In genomic region chr5:62306494-62307363, GRCh38 we compare ENCODE assay signal across 8 cellular contexts. TPM values are rescaled to one million over a fixed set of nuclear protein-coding genes. Genes with fewer than 3 reads are reported as not detected.
DNase-seq lines count a peak whose midpoint lies in the region; ATAC-seq and TF ChIP-seq lines count a peak whose summit lies in the region.

No MANE protein-coding gene starts in this region.

- CTCF ChIA-PET in SK-N-SH (lab: Yijun Ruan, JAX) = interaction anchor here (1.4 kb wide), 2 partner anchors 97 to 1348 kb away, joined by 3 to 9 read pairs; partner anchors contain the start of gene DIMT1

- no peak for TF ChIP-seq RAD21 in SK-N-SH (IDR thresholded peaks at IDR 0.05; ENCODE audit: low read length)

- peak; percentile 23 for ATAC-seq in GM19372 (IDR thresholded peaks at IDR 0.05; ENCODE audit: low read depth, unreplicated experiment)
- ATAC-seq in HG03460 (IDR thresholded peaks at IDR 0.05; ENCODE audit: unreplicated experiment) = peak; percentile 19
- ATAC-seq in psoas muscle = peak in 3 of 4 donors; percentile 25 to 49 (median 36)
- peak; percentile 78 for ATAC-seq in aorta (ENCODE audit: low FRiP score)

- H3K9me3 ChIP-seq in SK-N-SH (no peaks in the 10 kb centered on the region), right atrium auricular region (no peaks in the 10 kb centered on the region), psoas muscle (no peaks in the 10 kb centered on the region), aorta (ENCODE audit: control insufficient read depth, low read length) (no peaks in the 10 kb centered on the region)

- H3K4me1 ChIP-seq in SK-N-SH (ENCODE audit: control insufficient read depth in 1 of 2, insufficient read depth in 2 of 2, low read depth in 1 of 2, low read length in 1 of 2) = peaks cover 11 to 17% of the 10 kb centered on the region in 2 experiments; a peak in 3 of 4 replicates
- H3K4me1 ChIP-seq in right atrium auricular region = peaks cover 0 to 24% of the 10 kb centered on the region in 2 donors
- H3K4me1 ChIP-seq in psoas muscle = no peaks in the 10 kb centered on the region
- H3K4me1 ChIP-seq in aorta (ENCODE audit: control insufficient read depth in 1 of 2, insufficient read depth in 2 of 2, low read length in 2 of 2) = peaks cover under 1% of the 10 kb centered on the region in 2 donors

- peak overlapping the region; percentile 90 to 96 (median 94) for H3K27ac Mint-ChIP-seq in CD14-positive monocyte

- TF ChIP-seq CTCF in CD14-positive monocyte (IDR thresholded peaks at IDR 0.05) = no peak
- no peak for TF ChIP-seq CTCF in SK-N-SH (IDR thresholded peaks at IDR 0.05)
- TF ChIP-seq CTCF in right atrium auricular region (IDR thresholded peaks at IDR 0.05) = no peak
- TF ChIP-seq CTCF in psoas muscle (IDR thresholded peaks at IDR 0.05) = no peak

- no peaks in the 10 kb centered on the region for H3F3A ChIP-seq in SK-N-SH (replicated peaks; ENCODE audit: insufficient read depth)

- H3K9me3 Mint-ChIP-seq in CD14-positive monocyte = no peaks in the 10 kb centered on the region

- peaks cover 0 to 5% of the 10 kb centered on the region in 2 donors for H3K36me3 Mint-ChIP-seq in CD14-positive monocyte

- peak overlapping the region; percentile 91 to 99 for H3K4me3 Mint-ChIP-seq in CD14-positive monocyte

- 2% methylated on average over 25 of the region's 71 CpGs for WGBS in SK-N-SH (ENCODE audit: low lambda C conversion rate)
- WGBS in adipose tissue, 3 donors = 0 to 1% (median 1%) methylated on average over 56 to 71 of the region's 71 CpGs
- WGBS in psoas muscle, 3 donors = 1% methylated on average over 60 to 71 of the region's 71 CpGs
- WGBS in aorta, 2 donors = 0% methylated on average over 64 to 71 of the region's 71 CpGs

- H3K27me3 ChIP-seq in SK-N-SH (ENCODE audit: insufficient read depth) (no peaks in the 10 kb centered on the region), right atrium auricular region (no peaks in the 10 kb centered on the region), psoas muscle (ENCODE audit: insufficient read depth in 3 of 3, low read length in 2 of 3) (no peaks in the 10 kb centered on the region), aorta (ENCODE audit: control insufficient read depth in 1 of 2, insufficient read depth in 2 of 2, low read length in 1 of 2) (no peaks in the 10 kb centered on the region)

- peak; percentile 54 for DNase-seq in CD14-positive monocyte (ENCODE audit: low spot score)
- peak; percentile 44 for DNase-seq in SK-N-SH
- peak; percentile 59 for DNase-seq in right atrium auricular region (ENCODE audit: low spot score)
- DNase-seq in psoas muscle = peak in 1 of 2 donors; percentile 42
- peak in 1 of 2 donors; percentile 65 for DNase-seq in aorta

- H2AFZ ChIP-seq in SK-N-SH (ENCODE audit: low read depth) = peak overlapping the region; percentile 90

- H3K9me2 ChIP-seq in SK-N-SH = no peaks in the 10 kb centered on the region

- H3K9ac ChIP-seq in SK-N-SH = peak overlapping the region; percentile 90

- H3K4me3 ChIP-seq in SK-N-SH (ENCODE audit: low read depth in 2 of 2, low read length in 1 of 2) = peak overlapping the region; percentile 75 to 93
- H3K4me3 ChIP-seq in right atrium auricular region = peak overlapping the region; percentile 89 to 99
- peak overlapping the region; percentile 93 for H3K4me3 ChIP-seq in psoas muscle
- peak overlapping the region; percentile 93 to 99 for H3K4me3 ChIP-seq in aorta (ENCODE audit: low read length in 2 of 2)

- peaks cover 48% of the 10 kb centered on the region for H4K20me1 ChIP-seq in SK-N-SH (ENCODE audit: insufficient read depth)

- peaks cover 0 to 7% (median 6%) of the 10 kb centered on the region in 3 donors for H3K27me3 Mint-ChIP-seq in CD14-positive monocyte (ENCODE audit: low read depth in 3 of 3)

- intact Hi-C loops in CD14-positive monocyte (cut with micrococcal nuclease) (loop anchor here (10.0 kb wide), 3 partner anchors 48 to 98 kb away; partner anchors contain the start of gene DIMT1 (in 2 of the 2)), psoas muscle (cut with DNase I) (loop anchor here in 1 of 2 donors (5.0 to 10.0 kb wide), 2 partner anchors 41 to 98 kb away; partner anchors contain the start of gene DIMT1), aorta (cut with DNase I) (loop anchor here (5.0 to 10.0 kb wide), 3 partner anchors 46 to 98 kb away; partner anchors contain the start of gene DIMT1 (in 1 of the 2))

- H3K27ac ChIP-seq in SK-N-SH (ENCODE audit: low read depth in 2 of 2, low read length in 1 of 2) (peak overlapping the region; percentile 82 to 93), adipose tissue (ENCODE audit: low read depth, low read length) (peak overlapping the region; percentile 70), right atrium auricular region (peak overlapping the region; percentile 88 to 92), psoas muscle (peak overlapping the region; percentile 82), aorta (ENCODE audit: low read depth in 1 of 2, low read length in 2 of 2) (peak overlapping the region in 1 of 2 donors; percentile 60)

- POLR2A ChIA-PET in SK-N-SH (lab: Yijun Ruan, JAX) = interaction anchor here (1.0 kb wide), 1 partner anchor 97 kb away, joined by 6 read pairs; the partner anchor contains the start of gene DIMT1

- H3K4me1 Mint-ChIP-seq in CD14-positive monocyte = peaks cover 42% of the 10 kb centered on the region

- TF ChIP-seq EP300 in SK-N-SH (IDR thresholded peaks at IDR 0.05; ENCODE audit: borderline replicate concordance in 1 of 2, low read depth in 1 of 2, low read length in 1 of 2) = no peak

- H3K4me2 ChIP-seq in SK-N-SH = peak overlapping the region; percentile 97

- peaks cover 55% of the 10 kb centered on the region for H3K79me2 ChIP-seq in SK-N-SH (ENCODE audit: insufficient read depth)

- H3K36me3 ChIP-seq in SK-N-SH (replicated peaks in 1 of 2; ENCODE audit: control insufficient read depth in 1 of 2, insufficient read depth in 2 of 2, low read length in 1 of 2) = peaks cover 2 to 3% of the 10 kb centered on the region in 2 experiments
- H3K36me3 ChIP-seq in right atrium auricular region = no peaks in the 10 kb centered on the region
- H3K36me3 ChIP-seq in psoas muscle (ENCODE audit: insufficient read depth in 1 of 2, low read depth in 1 of 2) = no peaks in the 10 kb centered on the region
- no peaks in the 10 kb centered on the region for H3K36me3 ChIP-seq in aorta (ENCODE audit: control insufficient read depth in 1 of 2, insufficient read depth in 2 of 2, low read length in 1 of 2)

TF ChIP-seq in SK-N-SH, 30 proteins besides CTCF, POLR2A, EP300 and RAD21 (continues in another document):
- TF ChIP-seq ELF1 (IDR thresholded peaks at IDR 0.05) (no peak), RCOR1 (IDR thresholded peaks at IDR 0.05; ENCODE audit: low read length) (no peak), FOSL2 (IDR thresholded peaks at IDR 0.05; ENCODE audit: borderline replicate concordance, low read depth) (no peak), REST (IDR thresholded peaks at IDR 0.05; ENCODE audit: low read depth, low read length) (no peak), MAX (IDR thresholded peaks at IDR 0.05; ENCODE audit: low read depth) (peak; percentile 36; the same call in 1 of the 2 replicates), NRF1 (IDR thresholded peaks at IDR 0.05; ENCODE audit: low read depth, low read length) (no peak), SMC3 (IDR thresholded peaks at IDR 0.05; ENCODE audit: low read depth, low read length) (no peak), MXI1 (IDR thresholded peaks at IDR 0.05; ENCODE audit: low read depth, low read length) (peak; percentile 43), TEAD4 (IDR thresholded peaks at IDR 0.05; ENCODE audit: borderline replicate concordance, insufficient read depth) (0 out of 2 replicates have a peak, but pooled peaks have one; percentile 21), CHD2 (IDR thresholded peaks at IDR 0.05; ENCODE audit: low read length, partially characterized antibody) (no peak), EZH2phosphoT487 (IDR thresholded peaks at IDR 0.05; ENCODE audit: borderline replicate concordance, low read depth) (no peak), RXRA (IDR thresholded peaks at IDR 0.05; ENCODE audit: borderline replicate concordance, low read depth) (no peak), FOXJ3 (CRISPR knock-in tag; IDR thresholded peaks at IDR 0.05) (no peak), GATA2 (CRISPR knock-in tag; IDR thresholded peaks at IDR 0.05) (no peak; the same call in 1 of the 2 replicates)

RNA-seq across cellular contexts. Expression of gene KIF2A, which starts 0.7 kb away (rescaled TPM):
- polyA plus RNA-seq in CD14-positive monocyte (10 to 100 TPM; 21.7 to 24.6 TPM), SK-N-SH (2012; rRNA removed) (14.3 and 16.1 TPM in 2 replicates), adipose tissue (10 to 100 TPM in 1 of 3 donors, 1 to 10 TPM in 2; 8.2 to 13.0 (median 9.2) TPM), psoas muscle (1 to 10 TPM; 1.4 to 9.2 (median 4.5) TPM), aorta (10 to 100 TPM in 1 of 2 donors, 1 to 10 TPM in 1; 5.6 to 17.4 TPM)
- 23.6 and 31.4 TPM in 2 replicates for polyA plus RNA-seq in SK-N-SH (2012; cell fraction: cytosol; rRNA removed)
- 6.6 and 14.5 TPM in 2 replicates for polyA plus RNA-seq in SK-N-SH (2012; cell fraction: nucleus; rRNA removed)
- total RNA-seq in right atrium auricular region (10 to 100 TPM; 10.3 to 16.3 TPM), psoas muscle (10 to 100 TPM in 1 of 4 donors, 1 to 10 TPM in 3; 7.5 to 10.6 (median 8.9) TPM), aorta (10 to 100 TPM; 25.5 to 33.9 TPM)

Comparison
In these comparisons a context has a peak if more than half of its experiments do, and no peak if none do; other contexts are left out.
1. ATAC-seq: peak in every context shown above with its lines; median percentile 78 in aorta; 36 in psoas muscle; 23 in GM19372; 19 in HG03460.